12 cellular contexts compared by ENCODE assay signal in the genomic region with DNA sequence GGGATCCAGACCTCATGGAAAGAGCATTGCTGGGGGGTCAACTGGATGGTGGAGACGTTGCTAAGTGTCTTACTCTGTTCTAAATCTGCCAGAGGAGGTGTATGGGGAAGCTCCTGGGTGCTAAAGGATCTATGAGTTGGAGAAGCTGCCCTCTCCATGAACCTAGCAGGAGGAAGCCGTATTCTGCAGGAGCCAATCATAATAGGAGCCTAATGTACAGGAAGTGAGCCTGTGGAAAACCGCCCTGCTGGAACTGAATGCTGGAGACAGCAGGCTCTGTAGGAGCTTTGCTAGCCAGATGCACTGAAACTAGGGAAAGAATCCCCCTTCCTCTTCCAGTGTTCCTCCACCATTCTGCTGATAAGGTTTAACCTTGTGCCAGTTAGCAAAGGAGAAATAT. TPM values are rescaled to one million over a fixed set of nuclear protein-coding genes. Genes with fewer than 3 reads are reported as not detected.
DNase-seq lines count a peak whose midpoint lies in the region; ATAC-seq and TF ChIP-seq lines count a peak whose summit lies in the region.
"Had no signal": no experiment of that assay in that cellular context is flagged by ENCODE, and none has a peak within 500 bp of the region (broad histone marks: within the 10 kb centered on the region; RNA-seq: fewer than 3 reads in every experiment).

No MANE protein-coding gene starts in this region.

- H3K36me3 ChIP-seq in Karpas-422 (ENCODE audit: insufficient read depth, low read length) = peaks cover 20% of the 10 kb centered on the region; the same call in 1 of the 2 replicates
- H3K36me3 ChIP-seq: pancreas had no signal

- H3K9ac ChIP-seq in Karpas-422 (ENCODE audit: low read length) = no peak overlapping the region

- H3K9me2 ChIP-seq in Karpas-422 (replicated peaks; ENCODE audit: insufficient read depth, low read length) = no peaks in the 10 kb centered on the region

- H3K9me3 ChIP-seq in Karpas-422 (ENCODE audit: low read length) = no peaks in the 10 kb centered on the region
- H3K9me3 ChIP-seq: pancreas had no signal

- no peaks in the 10 kb centered on the region for H3K27me3 ChIP-seq in Karpas-422 (ENCODE audit: low read length)
- H3K27me3 ChIP-seq: pancreas had no signal

- H3K27ac ChIP-seq in Karpas-422 (ENCODE audit: low read length) = no peak overlapping the region
- H3K27ac ChIP-seq: pancreas had no signal

- CTCF ChIA-PET in activated B cell treated with CpG ODN at 0.5 μM for 24 hours (lab: Charles Lee) = no interaction called here
- CTCF ChIA-PET in activated CD4-positive, alpha-beta T cell treated with anti-CD3 and anti-CD28 coated beads for 36 hours (lab: Charles Lee) = interaction anchor here (0.6 to 1.1 kb wide), 3 partner anchors 47 to 269 kb away, joined by 3 to 4 read pairs (median 4); no protein-coding TSS in a partner anchor

- no peak overlapping the region for H2AFZ ChIP-seq in Karpas-422 (ENCODE audit: low read length)

- no peak for TF ChIP-seq CTCF in activated B cell treated with CpG ODN at 0.5 μM for 24 hours (IDR thresholded peaks at IDR 0.05)

- no peak overlapping the region for H3K4me2 ChIP-seq in Karpas-422 (ENCODE audit: low read depth, low read length, poor library complexity, severe bottlenecking)

- H3K27ac Mint-ChIP-seq in activated B cell treated with CpG ODN at 0.5 μM for 24 hours = peak overlapping the region; percentile 35
- no peak overlapping the region for H3K27ac Mint-ChIP-seq in activated CD4-positive, alpha-beta T cell treated with anti-CD3 and anti-CD28 coated beads for 36 hours
- H3K27ac Mint-ChIP-seq: activated naive CD4-positive, alpha-beta T cell treated with anti-CD3 and anti-CD28 coated beads for 36 hours had no signal

- H3K4me3 Mint-ChIP-seq in activated B cell treated with CpG ODN at 0.5 μM for 24 hours = no peak overlapping the region
- no peak overlapping the region for H3K4me3 Mint-ChIP-seq in activated CD4-positive, alpha-beta T cell treated with anti-CD3 and anti-CD28 coated beads for 36 hours
- H3K4me3 Mint-ChIP-seq: activated naive CD4-positive, alpha-beta T cell treated with anti-CD3 and anti-CD28 coated beads for 36 hours had no signal

- DNase-seq in CD1c-positive myeloid dendritic cell (ENCODE audit: extremely low spot score) = peak; percentile 64
- DNase-seq in GDM1 (lab: John Stamatoyannopoulos, UW) = peak; percentile 14
- no peak for DNase-seq in activated B cell treated with CpG ODN at 0.5 μM for 24 hours
- peak; percentile 28 for DNase-seq in kidney tubule cell (ENCODE audit: low spot score)
- DNase-seq in activated CD4-positive, alpha-beta T cell treated with anti-CD3 and anti-CD28 coated beads for 36 hours = no peak
- no peak for DNase-seq in HUDEP-2 (lab: John Stamatoyannopoulos, UW; ENCODE audit: unreplicated experiment in 76 of 76)
- no peak for DNase-seq in DMS79 treated with DMSO at 0.1 percent for 48 hours (lab: John Stamatoyannopoulos, UW)
- DNase-seq in Karpas-422 = no peak
- DNase-seq: activated naive CD4-positive, alpha-beta T cell treated with anti-CD3 and anti-CD28 coated beads for 36 hours; pancreas; stimulated activated CD4-positive, alpha-beta T cell treated with anti-CD3 and anti-CD28 coated beads, Interleukin-4, amount 100 ng/mL, for 1 hour; substantia nigra had no signal

- no peak overlapping the region for H3K4me3 ChIP-seq in Karpas-422 (ENCODE audit: low read length)
- H3K4me3 ChIP-seq: pancreas had no signal

- 0 out of 2 replicates have a peak, but pooled peaks cover 11% of the 10 kb centered on the region for H4K20me1 ChIP-seq in Karpas-422 (ENCODE audit: insufficient read depth, low read depth, low read length)

- peaks cover 26% of the 10 kb centered on the region for H3K36me3 Mint-ChIP-seq in activated B cell treated with CpG ODN at 0.5 μM for 24 hours (ENCODE audit: low read depth)
- H3K36me3 Mint-ChIP-seq in activated CD4-positive, alpha-beta T cell treated with anti-CD3 and anti-CD28 coated beads for 36 hours (ENCODE audit: low read depth) = peaks cover 38% of the 10 kb centered on the region

- H3K4me1 Mint-ChIP-seq in activated B cell treated with CpG ODN at 0.5 μM for 24 hours = peaks cover 44% of the 10 kb centered on the region
- H3K4me1 Mint-ChIP-seq in activated CD4-positive, alpha-beta T cell treated with anti-CD3 and anti-CD28 coated beads for 36 hours = peaks cover 42% of the 10 kb centered on the region

- H3K79me2 ChIP-seq in Karpas-422 (ENCODE audit: low read length) = peaks cover 96% of the 10 kb centered on the region

- no peak for ATAC-seq in activated B cell treated with CpG ODN at 0.5 μM for 24 hours (ENCODE audit: low read depth)
- no peak for ATAC-seq in activated CD4-positive, alpha-beta T cell treated with anti-CD3 and anti-CD28 coated beads for 36 hours

- no peaks in the 10 kb centered on the region for H3K9me3 Mint-ChIP-seq in activated B cell treated with CpG ODN at 0.5 μM for 24 hours
- no peaks in the 10 kb centered on the region for H3K9me3 Mint-ChIP-seq in activated CD4-positive, alpha-beta T cell treated with anti-CD3 and anti-CD28 coated beads for 36 hours (ENCODE audit: low read depth)
- H3K9me3 Mint-ChIP-seq: activated naive CD4-positive, alpha-beta T cell treated with anti-CD3 and anti-CD28 coated beads for 36 hours had no signal

- H3K27me3 Mint-ChIP-seq in activated B cell treated with CpG ODN at 0.5 μM for 24 hours = no peaks in the 10 kb centered on the region
- no peaks in the 10 kb centered on the region for H3K27me3 Mint-ChIP-seq in activated CD4-positive, alpha-beta T cell treated with anti-CD3 and anti-CD28 coated beads for 36 hours

- POLR2A ChIA-PET in activated B cell treated with CpG ODN at 0.5 μM for 24 hours (lab: Charles Lee) = interaction anchor here (0.6 to 0.7 kb wide), 2 partner anchors 11 to 706 kb away, joined by 3 to 10 read pairs; no protein-coding TSS in a partner anchor
- POLR2A ChIA-PET in activated CD4-positive, alpha-beta T cell treated with anti-CD3 and anti-CD28 coated beads for 36 hours (lab: Charles Lee) = no interaction called here

- peaks cover 7% of the 10 kb centered on the region for H3K4me1 ChIP-seq in Karpas-422 (ENCODE audit: low read length)
- H3K4me1 ChIP-seq: pancreas had no signal

- intact Hi-C loops in activated B cell treated with CpG ODN at 0.5 μM for 24 hours (cut with micrococcal nuclease) = no loop called here
- intact Hi-C loops in activated CD4-positive, alpha-beta T cell treated with anti-CD3 and anti-CD28 coated beads for 36 hours (cut with DNase I, micrococcal nuclease) = no loop called here

RNA-seq across cellular contexts. Expression of a gene that starts 10.9 kb away (rescaled TPM):
- 17.1 and 17.8 TPM in 2 replicates for total RNA-seq in activated B cell treated with CpG ODN at 0.5 μM for 24 hours
- total RNA-seq in activated CD4-positive, alpha-beta T cell treated with anti-CD3 and anti-CD28 coated beads for 36 hours = 10 to 100 TPM; 34.0 to 36.5 TPM
- 14.4 and 23.6 TPM in 2 replicates for total RNA-seq in Karpas-422 (2014; rRNA removed; shearing (Covaris generic); ENCODE audit: low replicate concordance)

RNA-seq across cellular contexts. Expression of a gene that starts 20.9 kb away (rescaled TPM):
- 59.8 and 65.4 TPM in 2 replicates for total RNA-seq in activated B cell treated with CpG ODN at 0.5 μM for 24 hours
- 10 to 100 TPM; 48.6 to 59.5 TPM for total RNA-seq in activated CD4-positive, alpha-beta T cell treated with anti-CD3 and anti-CD28 coated beads for 36 hours
- total RNA-seq in Karpas-422 (2014; rRNA removed; shearing (Covaris generic); ENCODE audit: low replicate concordance) = 36.5 and 42.0 TPM in 2 replicates

RNA-seq across cellular contexts. Expression of a gene that starts 53.7 kb away (rescaled TPM):
- not detected in 2 replicates for total RNA-seq in activated B cell treated with CpG ODN at 0.5 μM for 24 hours
- total RNA-seq in activated CD4-positive, alpha-beta T cell treated with anti-CD3 and anti-CD28 coated beads for 36 hours = not detected
- 1.3 and 2.3 TPM in 2 replicates for total RNA-seq in Karpas-422 (2014; rRNA removed; shearing (Covaris generic); ENCODE audit: low replicate concordance)
- total RNA-seq: activated naive CD4-positive, alpha-beta T cell treated with anti-CD3 and anti-CD28 coated beads for 36 hours; pancreas had no signal

Comparison
In these comparisons a context has a peak if more than half of its experiments do, and no peak if none do; other contexts are left out.
1. DNase-seq: peak in CD1c-positive myeloid dendritic cell (single experiment), GDM1 (single experiment) and kidney tubule cell (single experiment); none in activated B cell treated with CpG ODN at 0.5 μM for 24 hours (single experiment), activated CD4-positive, alpha-beta T cell treated with anti-CD3 and anti-CD28 coated beads for 36 hours (single experiment), HUDEP-2 (0 of 76), DMS79 treated with DMSO at 0.1 percent for 48 hours (single experiment) and Karpas-422 (single experiment).